Comparison of ENCODE assay signal across 21 cellular contexts in genomic region chr9:135790850-135791249, GRCh38.
A peak's percentile ranks its signal among the peaks of the same experiment; 100 is the strongest.
DNase-seq lines count a peak whose midpoint lies in the region; ATAC-seq and TF ChIP-seq lines count a peak whose summit lies in the region.
"Had no signal": no experiment of that assay in that cellular context is flagged by ENCODE, and none has a peak within 500 bp of the region (broad histone marks: within the 10 kb centered on the region; RNA-seq: fewer than 3 reads in every experiment).

No MANE protein-coding gene starts in this region.

- no peak overlapping the region for H3K9ac ChIP-seq in mesendoderm (ENCODE audit: low read length)
- H3K9ac ChIP-seq: BLaER1 had no signal

- no peak overlapping the region for H3K4me3 Mint-ChIP-seq in activated CD4-positive, alpha-beta memory T cell treated with anti-CD3 and anti-CD28 coated beads, Interleukin-2, amount 10 ng/mL, durations not matched to agents 7 days and 5 days
- H3K4me3 Mint-ChIP-seq: B cell; CD4-positive, alpha-beta T cell; CD8-positive, alpha-beta memory T cell had no signal

- H3K79me2 ChIP-seq in mesendoderm (ENCODE audit: control insufficient read depth, insufficient read depth, low read length) (no peaks in the 10 kb centered on the region), osteoblast (ENCODE audit: insufficient read depth, low read length) (no peaks in the 10 kb centered on the region)

- H3K4me2 ChIP-seq in mesendoderm (ENCODE audit: low read length) = no peak overlapping the region
- no peak overlapping the region for H3K4me2 ChIP-seq in osteoblast (ENCODE audit: insufficient read depth, low read length)
- H3K4me2 ChIP-seq: BLaER1 had no signal

- no peaks in the 10 kb centered on the region for H3K4me1 Mint-ChIP-seq in activated CD4-positive, alpha-beta memory T cell treated with anti-CD3 and anti-CD28 coated beads, Interleukin-2, amount 10 ng/mL, durations not matched to agents 7 days and 5 days
- H3K4me1 Mint-ChIP-seq: B cell; CD8-positive, alpha-beta memory T cell had no signal

- WGBS in right cardiac atrium = 77% methylated on average over 11 of the region's 11 CpGs
- no CpG with 5 or more reads among the region's 11 CpGs for WGBS in mesendoderm (ENCODE audit: extremely low coverage, insufficient coverage, low lambda C conversion rate)

- H4K5ac ChIP-seq in mesendoderm (ENCODE audit: low read length) = no peak overlapping the region

- CTCF ChIA-PET in activated CD4-positive, alpha-beta memory T cell treated with anti-CD3 and anti-CD28 coated beads, Interleukin-2, amount 10 ng/mL, durations not matched to agents 7 days and 5 days (lab: Charles Lee) = no interaction called here

- no peaks in the 10 kb centered on the region for H3K79me1 ChIP-seq in mesendoderm (ENCODE audit: low read length)

- intact Hi-C loops in right cardiac atrium (cut with DNase I) (no loop called here), Right ventricle myocardium superior (cut with DNase I) (loop anchor here (10.0 kb wide), 1 partner anchor 334 kb away; no protein-coding TSS in a partner anchor)

- H2AK5ac ChIP-seq in mesendoderm (ENCODE audit: low read length) = no peak overlapping the region

- H2BK5ac ChIP-seq in mesendoderm (ENCODE audit: low read length) = no peak overlapping the region

- H3K36me3 ChIP-seq in mesendoderm (ENCODE audit: control insufficient read depth, insufficient read depth, low read length) = no peaks in the 10 kb centered on the region
- no peaks in the 10 kb centered on the region for H3K36me3 ChIP-seq in osteoblast (ENCODE audit: insufficient read depth, low read length)
- H3K36me3 ChIP-seq: BLaER1, HAP-1 had no signal

- peak overlapping the region; percentile 9 for H3K23ac ChIP-seq in mesendoderm (ENCODE audit: low read length)

- no peak overlapping the region for H3K27ac Mint-ChIP-seq in activated CD4-positive, alpha-beta memory T cell treated with anti-CD3 and anti-CD28 coated beads, Interleukin-2, amount 10 ng/mL, durations not matched to agents 7 days and 5 days
- H3K27ac Mint-ChIP-seq: B cell; CD4-positive, alpha-beta T cell; CD8-positive, alpha-beta memory T cell had no signal

- DNase-seq in right cardiac atrium = peak in 2 of 3 donors; percentile 5 to 21
- no peak for DNase-seq in Right ventricle myocardium superior
- DNase-seq in GM10266 (ENCODE audit: extremely low spot score) = peak; percentile 23
- no peak for DNase-seq in mesendoderm
- peak; percentile 90 for DNase-seq in osteoblast (ENCODE audit: insufficient read length, low spot score, missing footprints)
- no peak for DNase-seq in activated CD4-positive, alpha-beta memory T cell treated with anti-CD3 and anti-CD28 coated beads, Interleukin-2, amount 10 ng/mL, durations not matched to agents 7 days and 5 days
- no peak for DNase-seq in HPDE6-E6E7 (ENCODE audit: extremely low spot score)
- DNase-seq in stimulated activated CD4-positive, alpha-beta T cell treated with anti-CD3 and anti-CD28 coated beads, Interleukin-15, amount 100 ng/mL, for 24 hours = no peak
- DNase-seq: Calu3; CD4-positive, alpha-beta T cell; CD8-positive, alpha-beta memory T cell; COR-L47; DMS79; EL; GDM1; GOT3 had no signal

- H3K27me3 ChIP-seq in right cardiac atrium (ENCODE audit: control insufficient read depth, insufficient read depth) (no peaks in the 10 kb centered on the region), mesendoderm (ENCODE audit: insufficient read depth, low read length, poor library complexity) (no peaks in the 10 kb centered on the region), osteoblast (ENCODE audit: insufficient read depth, low read length) (no peaks in the 10 kb centered on the region)
- H3K27me3 ChIP-seq: BLaER1 had no signal

- H2AFZ ChIP-seq in osteoblast (ENCODE audit: low read length) = no peak overlapping the region

- H3K4me3 ChIP-seq in right cardiac atrium (ENCODE audit: low read length) (no peak overlapping the region), mesendoderm (ENCODE audit: low read length) (no peak overlapping the region), osteoblast (ENCODE audit: insufficient read depth, low read length) (no peak overlapping the region)
- H3K4me3 ChIP-seq: BLaER1, HAP-1 had no signal

- H3K18ac ChIP-seq in mesendoderm (ENCODE audit: low read length) = no peak overlapping the region

- H3K27ac ChIP-seq in right cardiac atrium (ENCODE audit: low read length) (no peak overlapping the region), mesendoderm (ENCODE audit: low read depth, low read length) (no peak overlapping the region), osteoblast (ENCODE audit: low read depth, low read length) (no peak overlapping the region)
- H3K27ac ChIP-seq: 22Rv1, BLaER1, C4-2B had no signal

- H2BK120ac ChIP-seq in mesendoderm (ENCODE audit: low read depth, low read length) = no peak overlapping the region

- POLR2A ChIA-PET in activated CD4-positive, alpha-beta memory T cell treated with anti-CD3 and anti-CD28 coated beads, Interleukin-2, amount 10 ng/mL, durations not matched to agents 7 days and 5 days (lab: Charles Lee) = no interaction called here

- ATAC-seq in right cardiac atrium = no peak
- no peak for ATAC-seq in Right ventricle myocardium superior (ENCODE audit: poor library complexity)

- H3K36me3 Mint-ChIP-seq in activated CD4-positive, alpha-beta memory T cell treated with anti-CD3 and anti-CD28 coated beads, Interleukin-2, amount 10 ng/mL, durations not matched to agents 7 days and 5 days (ENCODE audit: low read depth) = no peaks in the 10 kb centered on the region
- H3K36me3 Mint-ChIP-seq: CD8-positive, alpha-beta memory T cell had no signal

- TF ChIP-seq CTCF in GM10266 (IDR thresholded peaks at IDR 0.05; ENCODE audit: control insufficient read depth, insufficient read depth, low read depth, missing control alignments) = no peak
- no peak for TF ChIP-seq CTCF in osteoblast (IDR thresholded peaks at IDR 0.05; ENCODE audit: extremely low read depth, low read depth, low read length)

- no peak overlapping the region for H2BK15ac ChIP-seq in mesendoderm (replicated peaks; ENCODE audit: low read depth)

- no peak overlapping the region for H3K56ac ChIP-seq in mesendoderm (ENCODE audit: low read length)

- no peak overlapping the region for H4K8ac ChIP-seq in mesendoderm (ENCODE audit: low read depth, low read length)

- H3K9me3 Mint-ChIP-seq in activated CD4-positive, alpha-beta memory T cell treated with anti-CD3 and anti-CD28 coated beads, Interleukin-2, amount 10 ng/mL, durations not matched to agents 7 days and 5 days = no peaks in the 10 kb centered on the region
- H3K9me3 Mint-ChIP-seq: CD4-positive, alpha-beta T cell; CD8-positive, alpha-beta memory T cell had no signal

- no peaks in the 10 kb centered on the region for H3K4me1 ChIP-seq in right cardiac atrium (ENCODE audit: control insufficient read depth, insufficient read depth, low read length)
- H3K4me1 ChIP-seq in mesendoderm (ENCODE audit: control insufficient read depth, low read depth, low read length) = no peaks in the 10 kb centered on the region
- H3K4me1 ChIP-seq in osteoblast (ENCODE audit: insufficient read depth, low read length) = no peaks in the 10 kb centered on the region
- H3K4me1 ChIP-seq: HAP-1 had no signal

- H3K4ac ChIP-seq in mesendoderm (ENCODE audit: low read depth, low read length) = no peak overlapping the region

- H3K9me3 ChIP-seq in right cardiac atrium (ENCODE audit: control insufficient read depth, low read length) (no peaks in the 10 kb centered on the region), osteoblast (ENCODE audit: low read depth, low read length) (no peaks in the 10 kb centered on the region)
- H3K9me3 ChIP-seq: BLaER1, HAP-1 had no signal

- H4K20me1 ChIP-seq in osteoblast (ENCODE audit: insufficient read depth, low read length) = no peaks in the 10 kb centered on the region
- H4K20me1 ChIP-seq: BLaER1 had no signal

- no peaks in the 10 kb centered on the region for H3K27me3 Mint-ChIP-seq in activated CD4-positive, alpha-beta memory T cell treated with anti-CD3 and anti-CD28 coated beads, Interleukin-2, amount 10 ng/mL, durations not matched to agents 7 days and 5 days
- H3K27me3 Mint-ChIP-seq: B cell; CD4-positive, alpha-beta T cell had no signal

Comparison
In these comparisons a context has a peak if more than half of its experiments do, and no peak if none do; other contexts are left out.
1. DNase-seq: peak in right cardiac atrium (2 of 3), GM10266 (single experiment) and osteoblast (single experiment); none in Right ventricle myocardium superior (single experiment), mesendoderm (single experiment), activated CD4-positive, alpha-beta memory T cell treated with anti-CD3 and anti-CD28 coated beads, Interleukin-2, amount 10 ng/mL, durations not matched to agents 7 days and 5 days (single experiment), HPDE6-E6E7 (single experiment) and stimulated activated CD4-positive, alpha-beta T cell treated with anti-CD3 and anti-CD28 coated beads, Interleukin-15, amount 100 ng/mL, for 24 hours (single experiment).